In the genomic region with DNA sequence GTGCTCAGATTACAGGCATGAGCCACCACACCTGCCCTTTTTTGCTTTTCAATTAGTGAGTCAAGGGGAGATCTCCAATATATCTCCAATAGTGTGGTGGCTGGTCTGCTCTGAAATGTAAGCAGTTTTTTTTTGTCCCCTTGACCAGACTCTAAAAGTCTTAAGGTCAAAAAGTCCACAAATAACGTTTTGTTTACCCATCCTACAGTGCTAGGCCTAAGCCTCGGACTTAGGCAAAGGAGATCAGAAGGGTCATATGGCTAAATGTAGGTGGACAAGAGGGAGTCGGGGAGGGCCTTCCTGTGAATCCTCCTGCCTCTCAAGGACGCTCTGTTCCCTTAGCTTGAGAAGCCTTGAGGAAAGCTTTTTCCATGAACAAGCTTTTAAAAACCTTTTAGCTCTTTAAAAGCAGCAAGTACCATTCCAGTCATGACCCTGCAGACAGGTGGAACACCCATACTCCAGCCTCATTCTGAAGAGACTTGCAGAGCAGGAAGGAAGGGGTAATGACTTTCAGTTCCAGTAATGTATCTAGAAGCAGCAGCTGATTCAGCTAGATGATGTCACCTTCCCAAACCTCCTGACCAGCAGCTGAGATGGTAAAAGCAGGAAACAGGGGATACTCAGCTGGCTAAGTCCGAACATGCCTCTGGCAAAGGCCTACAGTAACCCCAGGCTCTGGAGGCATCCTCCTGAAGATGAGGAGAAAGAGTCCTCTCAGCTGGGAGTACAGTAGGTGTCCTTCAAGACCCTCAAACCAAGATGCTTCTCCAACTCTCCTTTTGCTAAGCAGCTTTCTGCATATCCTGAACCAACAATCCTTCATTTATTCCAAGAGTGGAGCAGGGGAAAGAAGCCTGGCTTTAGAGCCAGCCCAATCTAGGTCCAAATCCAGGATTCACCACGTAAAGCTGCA, we compare ENCODE assay signal across 1 cellular context.
TF ChIP-seq lines count a peak whose summit lies in the region.

No MANE protein-coding gene starts in this region.

TF ChIP-seq in HepG2, 621 proteins besides CTCF, POLR2A, EP300 and RAD21 (continued from another document and continues in another):
- TF ChIP-seq RFX3 (CRISPR knock-in tag; IDR thresholded peaks at IDR 0.05) (no peak), PRMT3 (CRISPR knock-in tag; IDR thresholded peaks at IDR 0.05; ENCODE audit: borderline replicate concordance, low read depth) (no peak), TOE1 (CRISPR knock-in tag; IDR thresholded peaks at IDR 0.05) (no peak), ZNF790 (CRISPR knock-in tag; IDR thresholded peaks at IDR 0.05; ENCODE audit: borderline replicate concordance) (no peak), PHF5A (CRISPR knock-in tag; IDR thresholded peaks at IDR 0.05; ENCODE audit: low read depth, unreplicated experiment) (peak; percentile 14), PHF8 (CRISPR knock-in tag; IDR thresholded peaks at IDR 0.05) (no peak; the same call in 1 of the 2 replicates), HOXD1 (CRISPR knock-in tag; IDR thresholded peaks at IDR 0.05) (no peak), ZNF263 (CRISPR knock-in tag; IDR thresholded peaks at IDR 0.05) (0 out of 2 replicates have a peak, but pooled peaks have one; percentile 30), ESRRA (CRISPR knock-in tag; IDR thresholded peaks at IDR 0.05; ENCODE audit: low read depth) (peak; percentile 82), ZNF841 (CRISPR knock-in tag; IDR thresholded peaks at IDR 0.05; ENCODE audit: borderline replicate concordance) (no peak), ZBTB20 (CRISPR knock-in tag; IDR thresholded peaks at IDR 0.05; ENCODE audit: borderline replicate concordance, low read depth) (no peak), ZNF737 (CRISPR knock-in tag; IDR thresholded peaks at IDR 0.05; ENCODE audit: borderline replicate concordance) (no peak), TAF15 (IDR thresholded peaks at IDR 0.05; ENCODE audit: low read depth, low read length, poor library complexity, severe bottlenecking) (no peak), CEBPB (IDR thresholded peaks at IDR 0.05; ENCODE audit: borderline replicate concordance, low read depth, low read length) (no peak), CENPT (CRISPR knock-in tag; IDR thresholded peaks at IDR 0.05; ENCODE audit: low read depth) (no peak), TBX3 (IDR thresholded peaks at IDR 0.05; ENCODE audit: borderline replicate concordance) (no peak), SIN3B (IDR thresholded peaks at IDR 0.05; ENCODE audit: low read length) (no peak)
- TF ChIP-seq, protein P1, sequence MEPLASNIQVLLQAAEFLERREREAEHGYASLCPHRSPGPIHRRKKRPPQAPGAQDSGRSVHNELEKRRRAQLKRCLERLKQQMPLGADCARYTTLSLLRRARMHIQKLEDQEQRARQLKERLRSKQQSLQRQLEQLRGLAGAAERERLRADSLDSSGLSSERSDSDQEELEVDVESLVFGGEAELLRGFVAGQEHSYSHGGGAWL (CRISPR knock-in tag; IDR thresholded peaks at IDR 0.05): no peak
- TF ChIP-seq, protein P2, sequence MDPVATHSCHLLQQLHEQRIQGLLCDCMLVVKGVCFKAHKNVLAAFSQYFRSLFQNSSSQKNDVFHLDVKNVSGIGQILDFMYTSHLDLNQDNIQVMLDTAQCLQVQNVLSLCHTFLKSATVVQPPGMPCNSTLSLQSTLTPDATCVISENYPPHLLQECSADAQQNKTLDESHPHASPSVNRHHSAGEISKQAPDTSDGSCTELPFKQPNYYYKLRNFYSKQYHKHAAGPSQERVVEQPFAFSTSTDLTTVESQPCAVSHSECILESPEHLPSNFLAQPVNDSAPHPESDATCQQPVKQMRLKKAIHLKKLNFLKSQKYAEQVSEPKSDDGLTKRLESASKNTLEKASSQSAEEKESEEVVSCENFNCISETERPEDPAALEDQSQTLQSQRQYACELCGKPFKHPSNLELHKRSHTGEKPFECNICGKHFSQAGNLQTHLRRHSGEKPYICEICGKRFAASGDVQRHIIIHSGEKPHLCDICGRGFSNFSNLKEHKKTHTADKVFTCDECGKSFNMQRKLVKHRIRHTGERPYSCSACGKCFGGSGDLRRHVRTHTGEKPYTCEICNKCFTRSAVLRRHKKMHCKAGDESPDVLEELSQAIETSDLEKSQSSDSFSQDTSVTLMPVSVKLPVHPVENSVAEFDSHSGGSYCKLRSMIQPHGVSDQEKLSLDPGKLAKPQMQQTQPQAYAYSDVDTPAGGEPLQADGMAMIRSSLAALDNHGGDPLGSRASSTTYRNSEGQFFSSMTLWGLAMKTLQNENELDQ (CRISPR knock-in tag; IDR thresholded peaks at IDR 0.05; ENCODE audit: borderline replicate concordance): no peak
- TF ChIP-seq, protein P3, sequence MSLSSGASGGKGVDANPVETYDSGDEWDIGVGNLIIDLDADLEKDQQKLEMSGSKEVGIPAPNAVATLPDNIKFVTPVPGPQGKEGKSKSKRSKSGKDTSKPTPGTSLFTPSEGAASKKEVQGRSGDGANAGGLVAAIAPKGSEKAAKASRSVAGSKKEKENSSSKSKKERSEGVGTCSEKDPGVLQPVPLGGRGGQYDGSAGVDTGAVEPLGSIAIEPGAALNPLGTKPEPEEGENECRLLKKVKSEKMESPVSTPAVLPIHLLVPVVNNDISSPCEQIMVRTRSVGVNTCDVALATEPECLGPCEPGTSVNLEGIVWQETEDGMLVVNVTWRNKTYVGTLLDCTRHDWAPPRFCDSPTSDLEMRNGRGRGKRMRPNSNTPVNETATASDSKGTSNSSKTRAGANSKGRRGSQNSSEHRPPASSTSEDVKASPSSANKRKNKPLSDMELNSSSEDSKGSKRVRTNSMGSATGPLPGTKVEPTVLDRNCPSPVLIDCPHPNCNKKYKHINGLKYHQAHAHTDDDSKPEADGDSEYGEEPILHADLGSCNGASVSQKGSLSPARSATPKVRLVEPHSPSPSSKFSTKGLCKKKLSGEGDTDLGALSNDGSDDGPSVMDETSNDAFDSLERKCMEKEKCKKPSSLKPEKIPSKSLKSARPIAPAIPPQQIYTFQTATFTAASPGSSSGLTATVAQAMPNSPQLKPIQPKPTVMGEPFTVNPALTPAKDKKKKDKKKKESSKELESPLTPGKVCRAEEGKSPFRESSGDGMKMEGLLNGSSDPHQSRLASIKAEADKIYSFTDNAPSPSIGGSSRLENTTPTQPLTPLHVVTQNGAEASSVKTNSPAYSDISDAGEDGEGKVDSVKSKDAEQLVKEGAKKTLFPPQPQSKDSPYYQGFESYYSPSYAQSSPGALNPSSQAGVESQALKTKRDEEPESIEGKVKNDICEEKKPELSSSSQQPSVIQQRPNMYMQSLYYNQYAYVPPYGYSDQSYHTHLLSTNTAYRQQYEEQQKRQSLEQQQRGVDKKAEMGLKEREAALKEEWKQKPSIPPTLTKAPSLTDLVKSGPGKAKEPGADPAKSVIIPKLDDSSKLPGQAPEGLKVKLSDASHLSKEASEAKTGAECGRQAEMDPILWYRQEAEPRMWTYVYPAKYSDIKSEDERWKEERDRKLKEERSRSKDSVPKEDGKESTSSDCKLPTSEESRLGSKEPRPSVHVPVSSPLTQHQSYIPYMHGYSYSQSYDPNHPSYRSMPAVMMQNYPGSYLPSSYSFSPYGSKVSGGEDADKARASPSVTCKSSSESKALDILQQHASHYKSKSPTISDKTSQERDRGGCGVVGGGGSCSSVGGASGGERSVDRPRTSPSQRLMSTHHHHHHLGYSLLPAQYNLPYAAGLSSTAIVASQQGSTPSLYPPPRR (CRISPR knock-in tag; IDR thresholded peaks at IDR 0.05; ENCODE audit: borderline replicate concordance): peak; percentile 78; the same call in 1 of the 2 replicates
- TF ChIP-seq, protein P4, sequence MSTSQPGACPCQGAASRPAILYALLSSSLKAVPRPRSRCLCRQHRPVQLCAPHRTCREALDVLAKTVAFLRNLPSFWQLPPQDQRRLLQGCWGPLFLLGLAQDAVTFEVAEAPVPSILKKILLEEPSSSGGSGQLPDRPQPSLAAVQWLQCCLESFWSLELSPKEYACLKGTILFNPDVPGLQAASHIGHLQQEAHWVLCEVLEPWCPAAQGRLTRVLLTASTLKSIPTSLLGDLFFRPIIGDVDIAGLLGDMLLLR (CRISPR knock-in tag; IDR thresholded peaks at IDR 0.05): no peak
- TF ChIP-seq, protein P5, sequence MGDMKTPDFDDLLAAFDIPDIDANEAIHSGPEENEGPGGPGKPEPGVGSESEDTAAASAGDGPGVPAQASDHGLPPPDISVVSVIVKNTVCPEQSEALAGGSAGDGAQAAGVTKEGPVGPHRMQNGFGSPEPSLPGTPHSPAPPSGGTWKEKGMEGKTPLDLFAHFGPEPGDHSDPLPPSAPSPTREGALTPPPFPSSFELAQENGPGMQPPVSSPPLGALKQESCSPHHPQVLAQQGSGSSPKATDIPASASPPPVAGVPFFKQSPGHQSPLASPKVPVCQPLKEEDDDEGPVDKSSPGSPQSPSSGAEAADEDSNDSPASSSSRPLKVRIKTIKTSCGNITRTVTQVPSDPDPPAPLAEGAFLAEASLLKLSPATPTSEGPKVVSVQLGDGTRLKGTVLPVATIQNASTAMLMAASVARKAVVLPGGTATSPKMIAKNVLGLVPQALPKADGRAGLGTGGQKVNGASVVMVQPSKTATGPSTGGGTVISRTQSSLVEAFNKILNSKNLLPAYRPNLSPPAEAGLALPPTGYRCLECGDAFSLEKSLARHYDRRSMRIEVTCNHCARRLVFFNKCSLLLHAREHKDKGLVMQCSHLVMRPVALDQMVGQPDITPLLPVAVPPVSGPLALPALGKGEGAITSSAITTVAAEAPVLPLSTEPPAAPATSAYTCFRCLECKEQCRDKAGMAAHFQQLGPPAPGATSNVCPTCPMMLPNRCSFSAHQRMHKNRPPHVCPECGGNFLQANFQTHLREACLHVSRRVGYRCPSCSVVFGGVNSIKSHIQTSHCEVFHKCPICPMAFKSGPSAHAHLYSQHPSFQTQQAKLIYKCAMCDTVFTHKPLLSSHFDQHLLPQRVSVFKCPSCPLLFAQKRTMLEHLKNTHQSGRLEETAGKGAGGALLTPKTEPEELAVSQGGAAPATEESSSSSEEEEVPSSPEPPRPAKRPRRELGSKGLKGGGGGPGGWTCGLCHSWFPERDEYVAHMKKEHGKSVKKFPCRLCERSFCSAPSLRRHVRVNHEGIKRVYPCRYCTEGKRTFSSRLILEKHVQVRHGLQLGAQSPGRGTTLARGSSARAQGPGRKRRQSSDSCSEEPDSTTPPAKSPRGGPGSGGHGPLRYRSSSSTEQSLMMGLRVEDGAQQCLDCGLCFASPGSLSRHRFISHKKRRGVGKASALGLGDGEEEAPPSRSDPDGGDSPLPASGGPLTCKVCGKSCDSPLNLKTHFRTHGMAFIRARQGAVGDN (CRISPR knock-in tag; IDR thresholded peaks at IDR 0.05): no peak
- TF ChIP-seq, protein P6, sequence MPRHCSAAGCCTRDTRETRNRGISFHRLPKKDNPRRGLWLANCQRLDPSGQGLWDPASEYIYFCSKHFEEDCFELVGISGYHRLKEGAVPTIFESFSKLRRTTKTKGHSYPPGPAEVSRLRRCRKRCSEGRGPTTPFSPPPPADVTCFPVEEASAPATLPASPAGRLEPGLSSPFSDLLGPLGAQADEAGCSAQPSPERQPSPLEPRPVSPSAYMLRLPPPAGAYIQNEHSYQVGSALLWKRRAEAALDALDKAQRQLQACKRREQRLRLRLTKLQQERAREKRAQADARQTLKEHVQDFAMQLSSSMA (CRISPR knock-in tag; IDR thresholded peaks at IDR 0.05): no peak
- TF ChIP-seq, protein P7, sequence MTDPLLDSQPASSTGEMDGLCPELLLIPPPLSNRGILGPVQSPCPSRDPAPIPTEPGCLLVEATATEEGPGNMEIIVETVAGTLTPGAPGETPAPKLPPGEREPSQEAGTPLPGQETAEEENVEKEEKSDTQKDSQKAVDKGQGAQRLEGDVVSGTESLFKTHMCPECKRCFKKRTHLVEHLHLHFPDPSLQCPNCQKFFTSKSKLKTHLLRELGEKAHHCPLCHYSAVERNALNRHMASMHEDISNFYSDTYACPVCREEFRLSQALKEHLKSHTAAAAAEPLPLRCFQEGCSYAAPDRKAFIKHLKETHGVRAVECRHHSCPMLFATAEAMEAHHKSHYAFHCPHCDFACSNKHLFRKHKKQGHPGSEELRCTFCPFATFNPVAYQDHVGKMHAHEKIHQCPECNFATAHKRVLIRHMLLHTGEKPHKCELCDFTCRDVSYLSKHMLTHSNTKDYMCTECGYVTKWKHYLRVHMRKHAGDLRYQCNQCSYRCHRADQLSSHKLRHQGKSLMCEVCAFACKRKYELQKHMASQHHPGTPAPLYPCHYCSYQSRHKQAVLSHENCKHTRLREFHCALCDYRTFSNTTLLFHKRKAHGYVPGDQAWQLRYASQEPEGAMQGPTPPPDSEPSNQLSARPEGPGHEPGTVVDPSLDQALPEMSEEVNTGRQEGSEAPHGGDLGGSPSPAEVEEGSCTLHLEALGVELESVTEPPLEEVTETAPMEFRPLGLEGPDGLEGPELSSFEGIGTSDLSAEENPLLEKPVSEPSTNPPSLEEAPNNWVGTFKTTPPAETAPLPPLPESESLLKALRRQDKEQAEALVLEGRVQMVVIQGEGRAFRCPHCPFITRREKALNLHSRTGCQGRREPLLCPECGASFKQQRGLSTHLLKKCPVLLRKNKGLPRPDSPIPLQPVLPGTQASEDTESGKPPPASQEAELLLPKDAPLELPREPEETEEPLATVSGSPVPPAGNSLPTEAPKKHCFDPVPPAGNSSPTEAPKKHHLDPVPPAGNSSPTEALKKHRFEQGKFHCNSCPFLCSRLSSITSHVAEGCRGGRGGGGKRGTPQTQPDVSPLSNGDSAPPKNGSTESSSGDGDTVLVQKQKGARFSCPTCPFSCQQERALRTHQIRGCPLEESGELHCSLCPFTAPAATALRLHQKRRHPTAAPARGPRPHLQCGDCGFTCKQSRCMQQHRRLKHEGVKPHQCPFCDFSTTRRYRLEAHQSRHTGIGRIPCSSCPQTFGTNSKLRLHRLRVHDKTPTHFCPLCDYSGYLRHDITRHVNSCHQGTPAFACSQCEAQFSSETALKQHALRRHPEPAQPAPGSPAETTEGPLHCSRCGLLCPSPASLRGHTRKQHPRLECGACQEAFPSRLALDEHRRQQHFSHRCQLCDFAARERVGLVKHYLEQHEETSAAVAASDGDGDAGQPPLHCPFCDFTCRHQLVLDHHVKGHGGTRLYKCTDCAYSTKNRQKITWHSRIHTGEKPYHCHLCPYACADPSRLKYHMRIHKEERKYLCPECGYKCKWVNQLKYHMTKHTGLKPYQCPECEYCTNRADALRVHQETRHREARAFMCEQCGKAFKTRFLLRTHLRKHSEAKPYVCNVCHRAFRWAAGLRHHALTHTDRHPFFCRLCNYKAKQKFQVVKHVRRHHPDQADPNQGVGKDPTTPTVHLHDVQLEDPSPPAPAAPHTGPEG (CRISPR knock-in tag; IDR thresholded peaks at IDR 0.05): 0 out of 2 replicates have a peak, but pooled peaks have one; percentile 20
- TF ChIP-seq, protein P8, sequence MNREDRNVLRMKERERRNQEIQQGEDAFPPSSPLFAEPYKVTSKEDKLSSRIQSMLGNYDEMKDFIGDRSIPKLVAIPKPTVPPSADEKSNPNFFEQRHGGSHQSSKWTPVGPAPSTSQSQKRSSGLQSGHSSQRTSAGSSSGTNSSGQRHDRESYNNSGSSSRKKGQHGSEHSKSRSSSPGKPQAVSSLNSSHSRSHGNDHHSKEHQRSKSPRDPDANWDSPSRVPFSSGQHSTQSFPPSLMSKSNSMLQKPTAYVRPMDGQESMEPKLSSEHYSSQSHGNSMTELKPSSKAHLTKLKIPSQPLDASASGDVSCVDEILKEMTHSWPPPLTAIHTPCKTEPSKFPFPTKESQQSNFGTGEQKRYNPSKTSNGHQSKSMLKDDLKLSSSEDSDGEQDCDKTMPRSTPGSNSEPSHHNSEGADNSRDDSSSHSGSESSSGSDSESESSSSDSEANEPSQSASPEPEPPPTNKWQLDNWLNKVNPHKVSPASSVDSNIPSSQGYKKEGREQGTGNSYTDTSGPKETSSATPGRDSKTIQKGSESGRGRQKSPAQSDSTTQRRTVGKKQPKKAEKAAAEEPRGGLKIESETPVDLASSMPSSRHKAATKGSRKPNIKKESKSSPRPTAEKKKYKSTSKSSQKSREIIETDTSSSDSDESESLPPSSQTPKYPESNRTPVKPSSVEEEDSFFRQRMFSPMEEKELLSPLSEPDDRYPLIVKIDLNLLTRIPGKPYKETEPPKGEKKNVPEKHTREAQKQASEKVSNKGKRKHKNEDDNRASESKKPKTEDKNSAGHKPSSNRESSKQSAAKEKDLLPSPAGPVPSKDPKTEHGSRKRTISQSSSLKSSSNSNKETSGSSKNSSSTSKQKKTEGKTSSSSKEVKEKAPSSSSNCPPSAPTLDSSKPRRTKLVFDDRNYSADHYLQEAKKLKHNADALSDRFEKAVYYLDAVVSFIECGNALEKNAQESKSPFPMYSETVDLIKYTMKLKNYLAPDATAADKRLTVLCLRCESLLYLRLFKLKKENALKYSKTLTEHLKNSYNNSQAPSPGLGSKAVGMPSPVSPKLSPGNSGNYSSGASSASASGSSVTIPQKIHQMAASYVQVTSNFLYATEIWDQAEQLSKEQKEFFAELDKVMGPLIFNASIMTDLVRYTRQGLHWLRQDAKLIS (CRISPR knock-in tag; IDR thresholded peaks at IDR 0.05): peak; percentile 84; the same call in 1 of the 2 replicates
